In genomic region chr1:113434874-113435175, GRCh38 we compare ENCODE assay signal across 2 cellular contexts.
TF ChIP-seq lines count a peak whose summit lies in the region.

No MANE protein-coding gene starts in this region.

TF ChIP-seq in IMR-90, 13 proteins besides CTCF, POLR2A, EP300 and RAD21 (continued from another document):
- TF ChIP-seq USF2 (IDR thresholded peaks at IDR 0.05; ENCODE audit: low read depth, low read length) (no peak), MAZ (IDR thresholded peaks at IDR 0.05; ENCODE audit: borderline replicate concordance, low read depth, low read length) (no peak), CHD1 (IDR thresholded peaks at IDR 0.05; ENCODE audit: low read depth, low read length) (no peak), MAFK (IDR thresholded peaks at IDR 0.05; ENCODE audit: low read depth, low read length) (peak; percentile 33; the same call in 1 of the 2 replicates), RCOR1 (IDR thresholded peaks at IDR 0.05; ENCODE audit: insufficient replicate concordance, low read length) (no peak), ELK1 (IDR thresholded peaks at IDR 0.05; ENCODE audit: borderline replicate concordance, low read depth, low read length) (no peak), SMC3 (IDR thresholded peaks at IDR 0.05; ENCODE audit: low read depth, low read length) (no peak)

TF ChIP-seq in HepG2, 621 proteins besides CTCF, POLR2A, EP300 and RAD21 (continued from another document):
- no peak for TF ChIP-seq ZNF704 (CRISPR knock-in tag; IDR thresholded peaks at IDR 0.05; ENCODE audit: borderline replicate concordance)
- peak in 1 of 2 experiments; percentile 59; a peak in 2 of 4 replicates for TF ChIP-seq MAFK (conservative IDR thresholded peaks at IDR 0.05 in 1 of 2, IDR thresholded peaks at IDR 0.05 in 1 of 2; ENCODE audit: low read length in 2 of 2)
- TF ChIP-seq MBD4 (IDR thresholded peaks at IDR 0.05; ENCODE audit: borderline replicate concordance, low read length): no peak
- no peak for TF ChIP-seq ZNF609 (CRISPR knock-in tag; IDR thresholded peaks at IDR 0.05; ENCODE audit: borderline replicate concordance)
- TF ChIP-seq ZNF484 (CRISPR knock-in tag; IDR thresholded peaks at IDR 0.05; ENCODE audit: borderline replicate concordance, low read depth): no peak
- TF ChIP-seq MAFF (IDR thresholded peaks at IDR 0.05; ENCODE audit: low read depth, low read length): peak; percentile 30; the same call in 1 of the 2 replicates
- no peak for TF ChIP-seq ZNF331 (CRISPR knock-in tag; IDR thresholded peaks at IDR 0.05)
- no peak for TF ChIP-seq ZNF230 (CRISPR knock-in tag; IDR thresholded peaks at IDR 0.05)
